15 cellular contexts compared by ENCODE assay signal in genomic region chr2:85058619-85058941, GRCh38.
DNase-seq lines count a peak whose midpoint lies in the region; ATAC-seq, FAIRE-seq and TF ChIP-seq lines count a peak whose summit lies in the region.
"Had no signal": no experiment of that assay in that cellular context is flagged by ENCODE, and none has a peak within 500 bp of the region (broad histone marks: within the 10 kb centered on the region; RNA-seq: fewer than 3 reads in every experiment).

No MANE protein-coding gene starts in this region.

- H3K9me3 ChIP-seq in GM12878 (replicated peaks; ENCODE audit: control insufficient read depth, insufficient read depth, low read length), result no peaks in the 10 kb centered on the region
- H3K9me3 ChIP-seq in lower lobe of right lung, result no peaks in the 10 kb centered on the region
- H3K9me3 ChIP-seq in thyroid gland, result no peaks in the 10 kb centered on the region
- no peaks in the 10 kb centered on the region for H3K9me3 ChIP-seq in aorta (ENCODE audit: control insufficient read depth, low read length)
- H3K9me3 ChIP-seq: esophagus muscularis mucosa, SJCRH30 had no signal

- SMC1A ChIA-PET in GM12878 (lab: Charles Lee; ENCODE audit: uncharacterized antibody, unreplicated experiment), result interaction anchor here (1.0 kb wide), 1 partner anchor 133 kb away, joined by 3 read pairs; no protein-coding TSS in a partner anchor

- H3K9ac ChIP-seq in GM12878 (ENCODE audit: control insufficient read depth, insufficient read depth, low read length), result no peak overlapping the region

- RAD21 ChIA-PET in GM12878 (lab: Charles Lee; ENCODE audit: unreplicated experiment), result interaction anchor here (1.4 kb wide), 1 partner anchor 133 kb away, joined by 5 read pairs; no protein-coding TSS in a partner anchor

- H3K27ac ChIP-seq in GM12878 (ENCODE audit: control insufficient read depth, insufficient read depth) (no peak overlapping the region), lower lobe of right lung (no peak overlapping the region), thyroid gland (no peak overlapping the region), aorta (ENCODE audit: low read depth in 1 of 2, low read length in 2 of 2) (no peak overlapping the region)
- H3K27ac ChIP-seq: esophagus muscularis mucosa, SJCRH30 had no signal

- FAIRE-seq in GM12878 (lab: Jason Lieb, UNC), result no peak
- FAIRE-seq: H54 had no signal

- H3K4me3 ChIP-seq in GM12878 (no peak overlapping the region), lower lobe of right lung (no peak overlapping the region), thyroid gland (replicated peaks in 1 of 3) (no peak overlapping the region), aorta (ENCODE audit: low read length in 2 of 2) (no peak overlapping the region)
- H3K4me3 ChIP-seq: esophagus muscularis mucosa, SJCRH30 had no signal

- no peaks in the 10 kb centered on the region; the same call in 1 of the 2 replicates for H3K4me1 ChIP-seq in GM12878 (ENCODE audit: control insufficient read depth, insufficient read depth, low read length)
- no peaks in the 10 kb centered on the region for H3K4me1 ChIP-seq in lower lobe of right lung
- no peaks in the 10 kb centered on the region for H3K4me1 ChIP-seq in thyroid gland
- H3K4me1 ChIP-seq in aorta (ENCODE audit: control insufficient read depth in 1 of 2, insufficient read depth in 2 of 2, low read length in 2 of 2), result no peaks in the 10 kb centered on the region
- H3K4me1 ChIP-seq: esophagus muscularis mucosa had no signal

- TF ChIP-seq CTCF in GM12878 (IDR thresholded peaks at IDR 0.05 in 2 of 3, conservative IDR thresholded peaks at IDR 0.05 in 1 of 3; ENCODE audit: control insufficient read depth in 2 of 3, extremely low read depth in 1 of 3, insufficient read depth in 1 of 3, low read depth in 3 of 3, low read length in 3 of 3) (no peak), lower lobe of right lung (IDR thresholded peaks at IDR 0.05) (no peak), thyroid gland (IDR thresholded peaks at IDR 0.05) (no peak)

- no peaks in the 10 kb centered on the region for H3K27me3 ChIP-seq in GM12878 (replicated peaks in 1 of 2; ENCODE audit: control insufficient read depth in 2 of 2, insufficient read depth in 2 of 2, low read length in 1 of 2)
- H3K27me3 ChIP-seq in lower lobe of right lung (ENCODE audit: low read depth), result no peaks in the 10 kb centered on the region
- no peaks in the 10 kb centered on the region for H3K27me3 ChIP-seq in thyroid gland
- H3K27me3 ChIP-seq in aorta (ENCODE audit: control insufficient read depth in 1 of 2, insufficient read depth in 2 of 2, low read length in 1 of 2), result no peaks in the 10 kb centered on the region
- H3K27me3 ChIP-seq: esophagus muscularis mucosa, SJCRH30 had no signal

- no peaks in the 10 kb centered on the region for H4K20me1 ChIP-seq in GM12878 (ENCODE audit: control insufficient read depth, insufficient read depth)

- H2AFZ ChIP-seq in GM12878 (ENCODE audit: control insufficient read depth, low read depth, low read length), result no peak overlapping the region

- H3K36me3 ChIP-seq in GM12878 (ENCODE audit: control insufficient read depth in 2 of 2, insufficient read depth in 2 of 2, low read length in 1 of 2), result peaks cover 0 to 3% of the 10 kb centered on the region in 2 experiments; a peak in 2 of 4 replicates
- H3K36me3 ChIP-seq in lower lobe of right lung, result peaks cover 18% of the 10 kb centered on the region
- peaks cover 0 to 6% of the 10 kb centered on the region in 2 donors for H3K36me3 ChIP-seq in thyroid gland
- no peaks in the 10 kb centered on the region for H3K36me3 ChIP-seq in aorta (ENCODE audit: control insufficient read depth in 1 of 2, insufficient read depth in 2 of 2, low read length in 1 of 2)

- CTCF ChIA-PET in GM12878 (lab: Yijun Ruan, JAX), result interaction anchor here (1.0 to 1.9 kb wide), 2 partner anchors 8 to 133 kb away, joined by 3 to 6 read pairs; no protein-coding TSS in a partner anchor

- intact Hi-C loops in GM12878 (cut with micrococcal nuclease; ENCODE audit: unreplicated experiment), result loop anchor here (5.0 kb wide), 1 partner anchor 131 kb away; no protein-coding TSS in a partner anchor
- intact Hi-C loops in lower lobe of right lung (cut with DNase I), result no loop called here
- intact Hi-C loops in thyroid gland (cut with DNase I), result no loop called here
- intact Hi-C loops in aorta (cut with DNase I), result no loop called here

- TF ChIP-seq POLR2A in GM12878 (IDR thresholded peaks at IDR 0.05; ENCODE audit: low read depth, low read length), result no peak
- no peak for TF ChIP-seq POLR2A in thyroid gland (IDR thresholded peaks at IDR 0.05)

- in situ Hi-C loops in GM12878 (cut with MboI), result no loop called here

- DNase-seq in NCI-H748 (lab: John Stamatoyannopoulos, UW; ENCODE audit: unreplicated experiment) (peak; percentile 8), NCI-H748 treated with DMSO at 0.1 percent for 48 hours (lab: John Stamatoyannopoulos, UW) (no peak), GM12878 (ENCODE audit: low read depth, low spot score) (no peak), lower lobe of right lung (no peak), thyroid gland (peak; percentile 28 to 29), aorta (no peak), COR-L47 (lab: John Stamatoyannopoulos, UW) (no peak)
- DNase-seq: activated naive CD8-positive, alpha-beta T cell treated with anti-CD3 and anti-CD28 coated beads, Interleukin-2, amount 10 ng/mL, durations not matched to agents 7 days and 5 days; NCI-H2029; NCI-H526 treated with DMSO at 0.1 percent for 48 hours; PC-3; SJCRH30 had no signal

- no peaks in the 10 kb centered on the region for H3K79me2 ChIP-seq in GM12878 (ENCODE audit: control insufficient read depth, insufficient read depth, low read length)

- no TSS peak for BruUV-seq in GM12878 (replicated peaks; lab: Mats Ljungman, UMichigan)

- no peak; the same call in 2 of the 3 replicates for ATAC-seq in GM12878
- ATAC-seq in lower lobe of right lung, result peak; percentile 11 to 18
- ATAC-seq in aorta (ENCODE audit: low FRiP score), result no peak
- ATAC-seq in HG03097 (IDR thresholded peaks at IDR 0.05; ENCODE audit: low FRiP score, unreplicated experiment), result no peak
- ATAC-seq: PC-3 had no signal

- no peak for TF ChIP-seq RAD21 in GM12878 (IDR thresholded peaks at IDR 0.05; ENCODE audit: insufficient read depth, low read depth, low read length)

- 52% methylated on average over 6 of the region's 6 CpGs for WGBS in GM12878 (ENCODE audit: insufficient coverage, insufficient replicate concordance, low lambda C conversion rate, missing lambda C conversion rate)
- WGBS in thyroid gland, 2 donors, result 15 to 18% methylated on average over 6 of the region's 6 CpGs
- WGBS in aorta, 2 donors, result 41 to 45% methylated on average over 6 of the region's 6 CpGs

- POLR2A ChIA-PET in GM12878 (lab: Charles Lee), result no interaction called here

- no peak overlapping the region for H3K4me2 ChIP-seq in GM12878 (ENCODE audit: control insufficient read depth, insufficient read depth)

- no peak for TF ChIP-seq EP300 in GM12878 (IDR thresholded peaks at IDR 0.05; ENCODE audit: borderline replicate concordance in 1 of 2, control insufficient read depth in 1 of 2, low read depth in 2 of 2, low read length in 2 of 2)

TF ChIP-seq in GM12878, 131 proteins besides CTCF, POLR2A, EP300 and RAD21:
- peak in 1 of 2 experiments; percentile 35; a peak in 1 of 4 replicates for TF ChIP-seq BHLHE40 (IDR thresholded peaks at IDR 0.05; ENCODE audit: borderline replicate concordance in 1 of 2, low read depth in 2 of 2, low read length in 1 of 2)
- peak; percentile 84 for TF ChIP-seq RAD51 (IDR thresholded peaks at IDR 0.05)
- TF ChIP-seq MYB (IDR thresholded peaks at IDR 0.05; ENCODE audit: borderline replicate concordance, low read depth, low read length), result no peak

Comparison
In these comparisons a context has a peak if more than half of its experiments do, and no peak if none do; other contexts are left out.
1. DNase-seq: peak in NCI-H748 (single experiment) and thyroid gland (2 of 2); none in NCI-H748 treated with DMSO at 0.1 percent for 48 hours (single experiment), GM12878 (single experiment), lower lobe of right lung (single experiment), aorta (0 of 2) and COR-L47 (single experiment).
2. ATAC-seq: peak in lower lobe of right lung (2 of 2); none in GM12878 (single experiment), aorta (single experiment) and HG03097 (single experiment).